ENCODE assay signal across 1 cellular context in genomic region chr17:77280304-77280910, GRCh38.
TF ChIP-seq lines count a peak whose summit lies in the region.

No MANE protein-coding gene starts in this region.

TF ChIP-seq in GM23338, 12 proteins besides CTCF, POLR2A, EP300 and RAD21 (continued from another document):
- TF ChIP-seq STAT1 (IDR thresholded peaks at IDR 0.05; ENCODE audit: unreplicated experiment), result no peak
- no peak for TF ChIP-seq EZH2 (IDR thresholded peaks at IDR 0.05; ENCODE audit: low read depth, unreplicated experiment)
- no peak for TF ChIP-seq ETS1 (IDR thresholded peaks at IDR 0.05)
- TF ChIP-seq POLR2AphosphoS5 (IDR thresholded peaks at IDR 0.05; ENCODE audit: low read depth), result no peak
- no peak for TF ChIP-seq JUNB (IDR thresholded peaks at IDR 0.05; ENCODE audit: unreplicated experiment)
- TF ChIP-seq ZNF331 (CRISPR knock-in tag; IDR thresholded peaks at IDR 0.05; ENCODE audit: low read depth), result no peak
TF ChIP-seq in GM23338: peak in this region for 0.
